Comparison of ENCODE assay signal across 2 cellular contexts in genomic region chr5:34496258-34496657, GRCh38.
TF ChIP-seq lines count a peak whose summit lies in the region.

No MANE protein-coding gene starts in this region.

TF ChIP-seq in HCT116, 20 proteins besides CTCF, POLR2A, EP300 and RAD21 (continued from another document):
- no peak for TF ChIP-seq CBX3 (IDR thresholded peaks at IDR 0.05; ENCODE audit: low read depth)
- TF ChIP-seq TCF7L2 (IDR thresholded peaks at IDR 0.05; ENCODE audit: borderline replicate concordance, extremely low read depth, insufficient read depth, insufficient read length), result no peak
- no peak for TF ChIP-seq EGR1 (IDR thresholded peaks at IDR 0.05; ENCODE audit: low read depth)
TF ChIP-seq in HCT116: peak in this region for 0.

TF ChIP-seq in GM12878, 131 proteins besides CTCF, POLR2A, EP300 and RAD21 (continued from another document):
- TF ChIP-seq REST (IDR thresholded peaks at IDR 0.05; ENCODE audit: low read depth, low read length), result no peak
- TF ChIP-seq HDAC2 (IDR thresholded peaks at IDR 0.05), result no peak
